In the genomic region with DNA sequence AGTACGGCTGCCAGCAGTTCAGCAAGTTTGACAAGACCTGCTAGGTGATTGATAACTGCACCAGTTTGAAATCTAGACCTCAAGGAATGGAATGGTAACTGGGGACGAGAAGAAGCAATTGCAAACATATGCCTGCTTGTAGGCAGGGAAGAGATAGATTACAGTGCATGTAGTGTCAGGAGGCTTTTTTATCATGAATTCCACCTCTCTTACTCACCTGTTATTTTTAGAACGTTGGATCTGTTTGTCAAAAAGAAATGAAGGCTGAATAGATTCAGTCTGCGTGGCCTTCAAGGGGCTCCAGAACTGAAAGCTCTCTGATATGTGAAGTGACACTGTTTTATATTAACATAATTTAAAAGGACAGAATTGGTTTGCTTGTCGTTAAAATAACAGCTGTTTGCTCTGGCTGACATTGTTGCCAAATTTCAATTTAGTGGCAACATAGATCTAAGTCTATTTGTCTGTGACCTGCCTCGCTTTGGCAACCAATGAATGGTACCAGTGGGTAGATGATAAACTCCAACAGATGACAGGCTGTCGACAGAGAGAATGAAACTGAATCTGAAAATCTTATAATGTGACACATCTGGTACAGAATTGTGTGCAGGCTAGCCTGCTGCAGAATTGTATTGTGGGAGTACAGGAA, we compare ENCODE assay signal across 9 cellular contexts.
DNase-seq lines count a peak whose midpoint lies in the region; ATAC-seq and TF ChIP-seq lines count a peak whose summit lies in the region.
"Had no signal": no experiment of that assay in that cellular context is flagged by ENCODE, and none has a peak within 500 bp of the region (broad histone marks: within the 10 kb centered on the region; RNA-seq: fewer than 3 reads in every experiment).

No MANE protein-coding gene starts in this region.

- CTCF ChIA-PET in AG04449 (lab: Yijun Ruan, JAX) = interaction anchor here (0.9 kb wide), 1 partner anchor 9 kb away, joined by 3 read pairs; no protein-coding TSS in a partner anchor

- H3K27me3 ChIP-seq in thyroid gland = no peaks in the 10 kb centered on the region

- POLR2A ChIA-PET in AG04449 (lab: Yijun Ruan, JAX) = interaction anchor here (0.7 kb wide), 1 partner anchor 83 kb away, joined by 3 read pairs; no protein-coding TSS in a partner anchor

- 52 to 63% methylated on average over 7 of the region's 7 CpGs for WGBS in thyroid gland, 2 donors

- no peaks in the 10 kb centered on the region for H3K9me3 ChIP-seq in thyroid gland

- peak; percentile 97 for ATAC-seq in GM18868 (IDR thresholded peaks at IDR 0.05; ENCODE audit: unreplicated experiment)
- peak; percentile 99 for ATAC-seq in HG03045 (IDR thresholded peaks at IDR 0.05; ENCODE audit: unreplicated experiment)

- H3K27ac ChIP-seq in thyroid gland = peak overlapping the region in 1 of 3 donors; percentile 12

- H3K4me1 ChIP-seq in thyroid gland = peaks cover 0 to 15% of the 10 kb centered on the region in 2 donors

- no peaks in the 10 kb centered on the region for H3K36me3 ChIP-seq in thyroid gland

- intact Hi-C loops in thyroid gland (cut with DNase I) = no loop called here

- DNase-seq in AG04449 (ENCODE audit: low read depth, low spot score) = peak; percentile 31
- DNase-seq in SK-N-DZ (ENCODE audit: low spot score) = peak; percentile 59
- peak; percentile 62 for DNase-seq in islet precursor cell
- no peak for DNase-seq in SKM-1 (lab: John Stamatoyannopoulos, UW; ENCODE audit: unreplicated experiment)
- no peak for DNase-seq in thyroid gland
- no peak for DNase-seq in SKM-1 treated with dmso at 0.1 percent for 144 hours (lab: John Stamatoyannopoulos, UW; ENCODE audit: unreplicated experiment)
- DNase-seq: stimulated activated naive B cell treated with anti-CD40 and anti-IgM and Interleukin-4, amounts not matched to agents 10 μg/mL and 1 μg/mL and 100 μg/mL, for 72 hours had no signal

- peak overlapping the region; percentile 43 for H3K4me3 ChIP-seq in AG04449 (ENCODE audit: low read depth, low read length)
- no peak overlapping the region for H3K4me3 ChIP-seq in thyroid gland (replicated peaks in 1 of 3)

- no peak for TF ChIP-seq CTCF in AG04449 (IDR thresholded peaks at IDR 0.05; ENCODE audit: insufficient read depth, low read length, missing control alignments)
- no peak for TF ChIP-seq CTCF in thyroid gland (IDR thresholded peaks at IDR 0.05)

- no peak for TF ChIP-seq POLR2A in thyroid gland (IDR thresholded peaks at IDR 0.05)

Comparison
In these comparisons a context has a peak if more than half of its experiments do, and no peak if none do; other contexts are left out.
1. DNase-seq: peak in AG04449 (single experiment), SK-N-DZ (single experiment) and islet precursor cell (single experiment); none in SKM-1 (single experiment), thyroid gland (0 of 2) and SKM-1 treated with dmso at 0.1 percent for 144 hours (single experiment).